ENCODE assay signal across 8 cellular contexts in genomic region chr11:94973099-94973968, GRCh38. TPM values are rescaled to one million over a fixed set of nuclear protein-coding genes. Genes with fewer than 3 reads are reported as not detected.
DNase-seq lines count a peak whose midpoint lies in the region; ATAC-seq and TF ChIP-seq lines count a peak whose summit lies in the region.

TSS of gene CWC15 (minus strand) at chr11:94973556. CDS start at chr11:94972185, 1,371 bp downstream.
TSS of gene KDM4D (plus strand) at chr11:94973709. CDS start at chr11:94997373, 23,664 bp downstream.

- no peaks in the 10 kb centered on the region for H3K9me3 Mint-ChIP-seq in GM23338
- H3K9me3 Mint-ChIP-seq in naive B cell: peaks cover 0 to 4% (median 0%) of the 10 kb centered on the region in 7 donors
- peaks cover 4% of the 10 kb centered on the region for H3K9me3 Mint-ChIP-seq in stimulated activated effector memory CD8-positive, alpha-beta T cell treated with anti-CD3 and anti-CD28 coated beads, Interleukin-12 subunit alpha, Interleukin-12 subunit beta, amount 100 ng/mL, for 72 hours

- peak within 1 kb of the TSS; percentile 87 for H3K27ac ChIP-seq in GM23338 (ENCODE audit: low read depth)
- H3K27ac ChIP-seq in fibroblast of lung (ENCODE audit: insufficient read depth, low read length): peak within 1 kb of the TSS; percentile 87

- DNase-seq in Daoy (ENCODE audit: low read depth): peak; percentile 94
- DNase-seq in GM23338 (ENCODE audit: low spot score): peak; percentile 97
- DNase-seq in Kasumi-1 (lab: John Stamatoyannopoulos, UW): peak; percentile 91 to 96
- DNase-seq in RKO (ENCODE audit: low spot score): peak; percentile 95
- peak; percentile 85 to 88 for DNase-seq in activated T-helper 1 cell treated with anti-CD3 and anti-CD28 coated beads, Interleukin-2, amount 50 U/mL, for 16 hours (ENCODE audit: low read depth in 1 of 2, low spot score in 1 of 2)
- DNase-seq in fibroblast of lung (ENCODE audit: low read depth in 2 of 2): peak; percentile 91 to 93
- peak; percentile 91 for DNase-seq in naive B cell
- peak; percentile 83 to 94 for DNase-seq in stimulated activated effector memory CD8-positive, alpha-beta T cell treated with anti-CD3 and anti-CD28 coated beads, Interleukin-12 subunit alpha, Interleukin-12 subunit beta, amount 100 ng/mL, for 72 hours (ENCODE audit: low spot score in 2 of 2)

- H3K4me1 ChIP-seq in GM23338 (ENCODE audit: insufficient read depth) (no peaks in the 10 kb centered on the region), fibroblast of lung (ENCODE audit: control insufficient read depth, extremely low read depth, insufficient read depth, low read length) (peaks cover 4% of the 10 kb centered on the region)

- H3K79me2 ChIP-seq in GM23338 (replicated peaks; ENCODE audit: insufficient read depth): peaks cover 14% of the 10 kb centered on the region
- H3K79me2 ChIP-seq in fibroblast of lung (ENCODE audit: control insufficient read depth, insufficient read depth, low read length): peaks cover 18% of the 10 kb centered on the region

- H3K27ac Mint-ChIP-seq in GM23338 (peak within 1 kb of the TSS; percentile 94), naive B cell (peak within 1 kb of the TSS; percentile 94 to 98 (median 96))
- peak within 1 kb of the TSS; percentile 90 for H3K27ac Mint-ChIP-seq in stimulated activated effector memory CD8-positive, alpha-beta T cell treated with anti-CD3 and anti-CD28 coated beads, Interleukin-12 subunit alpha, Interleukin-12 subunit beta, amount 100 ng/mL, for 72 hours

- H2AFZ ChIP-seq in GM23338 (peak within 1 kb of the TSS; percentile 90; the same call in 1 of the 2 replicates), fibroblast of lung (ENCODE audit: low read length) (peak within 1 kb of the TSS; percentile 96)

- H3F3A ChIP-seq in GM23338 (replicated peaks; ENCODE audit: low read depth): no peaks in the 10 kb centered on the region; the same call in 1 of the 2 replicates

- H3K4me2 ChIP-seq in GM23338: peak within 1 kb of the TSS; percentile 79
- H3K4me2 ChIP-seq in fibroblast of lung (ENCODE audit: extremely low read depth, insufficient read depth, low read length): peak within 1 kb of the TSS; percentile 86

- ATAC-seq in GM23338 (peak; percentile 99), naive B cell (ENCODE audit: low read depth in 2 of 2) (peak; percentile 97 to 98)
- ATAC-seq in stimulated activated effector memory CD8-positive, alpha-beta T cell treated with anti-CD3 and anti-CD28 coated beads, Interleukin-12 subunit alpha, Interleukin-12 subunit beta, amount 100 ng/mL, for 72 hours: peak; percentile 100

- H4K20me1 ChIP-seq in GM23338 (replicated peaks; ENCODE audit: insufficient read depth) (no peaks in the 10 kb centered on the region), fibroblast of lung (ENCODE audit: control insufficient read depth, extremely low read depth, insufficient read depth, low read length) (no peaks in the 10 kb centered on the region)

- H3K27me3 ChIP-seq in GM23338 (ENCODE audit: insufficient read depth): no peaks in the 10 kb centered on the region
- no peaks in the 10 kb centered on the region for H3K27me3 ChIP-seq in fibroblast of lung (ENCODE audit: control insufficient read depth, insufficient read depth, low read length)

- H3K36me3 Mint-ChIP-seq in GM23338 (ENCODE audit: low read depth): peaks cover 31% of the 10 kb centered on the region; the same call in 2 of the 3 replicates
- peaks cover 19 to 26% of the 10 kb centered on the region in 2 donors for H3K36me3 Mint-ChIP-seq in naive B cell
- H3K36me3 Mint-ChIP-seq in stimulated activated effector memory CD8-positive, alpha-beta T cell treated with anti-CD3 and anti-CD28 coated beads, Interleukin-12 subunit alpha, Interleukin-12 subunit beta, amount 100 ng/mL, for 72 hours: peaks cover 46% of the 10 kb centered on the region

- H3K4me1 Mint-ChIP-seq in GM23338: no peaks in the 10 kb centered on the region
- H3K4me1 Mint-ChIP-seq in naive B cell: peaks cover 17 to 23% (median 19%) of the 10 kb centered on the region in 3 donors
- H3K4me1 Mint-ChIP-seq in stimulated activated effector memory CD8-positive, alpha-beta T cell treated with anti-CD3 and anti-CD28 coated beads, Interleukin-12 subunit alpha, Interleukin-12 subunit beta, amount 100 ng/mL, for 72 hours: peaks cover 12% of the 10 kb centered on the region

- TF ChIP-seq CTCF in GM23338 (conservative IDR thresholded peaks at IDR 0.05; ENCODE audit: low read depth in 2 of 2): no peak
- no peak for TF ChIP-seq CTCF in fibroblast of lung (conservative IDR thresholded peaks at IDR 0.05 in 1 of 2, IDR thresholded peaks at IDR 0.05 in 1 of 2; ENCODE audit: low read depth in 1 of 2, low read length in 2 of 2)

- H3K4me3 Mint-ChIP-seq in GM23338: peak within 1 kb of the TSS; percentile 95
- peak within 1 kb of the TSS; percentile 93 to 100 (median 98) for H3K4me3 Mint-ChIP-seq in naive B cell
- H3K4me3 Mint-ChIP-seq in stimulated activated effector memory CD8-positive, alpha-beta T cell treated with anti-CD3 and anti-CD28 coated beads, Interleukin-12 subunit alpha, Interleukin-12 subunit beta, amount 100 ng/mL, for 72 hours: peak within 1 kb of the TSS; percentile 82

- H3K27me3 Mint-ChIP-seq in GM23338 (ENCODE audit: insufficient read depth, low read depth, poor library complexity) (peaks cover 2% of the 10 kb centered on the region), naive B cell (peaks cover 0 to 9% (median 0%) of the 10 kb centered on the region in 3 donors)

- H3K36me3 ChIP-seq in GM23338 (ENCODE audit: insufficient read depth) (peaks cover 30% of the 10 kb centered on the region), fibroblast of lung (ENCODE audit: control insufficient read depth, insufficient read depth, low read length) (peaks cover 4% of the 10 kb centered on the region)

- peak within 1 kb of the TSS; percentile 92 for H3K9ac ChIP-seq in fibroblast of lung (ENCODE audit: insufficient read depth, low read length)

- H3K4me3 ChIP-seq in GM23338 (peak within 1 kb of the TSS; percentile 74), fibroblast of lung (replicated peaks in 1 of 4; ENCODE audit: control extremely low read depth in 1 of 4, insufficient read depth in 1 of 4, low read depth in 3 of 4, low read length in 4 of 4) (peak within 1 kb of the TSS; percentile 78 to 92 (median 83))

- H3K9me3 ChIP-seq in fibroblast of lung (ENCODE audit: control insufficient read depth, insufficient read depth, low read depth, low read length): no peaks in the 10 kb centered on the region

- no peaks in the 10 kb centered on the region for H3K9me2 ChIP-seq in GM23338 (ENCODE audit: insufficient read depth)

TF ChIP-seq in GM23338, 12 proteins besides CTCF, POLR2A, EP300 and RAD21 (continues in another document):
- TF ChIP-seq ZNF331 (CRISPR knock-in tag; IDR thresholded peaks at IDR 0.05; ENCODE audit: low read depth) (no peak), STAT1 (IDR thresholded peaks at IDR 0.05; ENCODE audit: unreplicated experiment) (no peak), EZH2 (IDR thresholded peaks at IDR 0.05; ENCODE audit: low read depth, unreplicated experiment) (no peak), JUNB (IDR thresholded peaks at IDR 0.05; ENCODE audit: unreplicated experiment) (no peak), POLR2AphosphoS5 (IDR thresholded peaks at IDR 0.05; ENCODE audit: low read depth) (peak; percentile 92), ZNF114 (CRISPR knock-in tag; IDR thresholded peaks at IDR 0.05) (no peak), NANOG (IDR thresholded peaks at IDR 0.05; ENCODE audit: borderline replicate concordance) (no peak), EZH2phosphoT487 (IDR thresholded peaks at IDR 0.05; ENCODE audit: unreplicated experiment) (no peak), CREB1 (CRISPR knock-in tag; IDR thresholded peaks at IDR 0.05; ENCODE audit: low read depth) (peak; percentile 71)
- TF ChIP-seq, protein P1, sequence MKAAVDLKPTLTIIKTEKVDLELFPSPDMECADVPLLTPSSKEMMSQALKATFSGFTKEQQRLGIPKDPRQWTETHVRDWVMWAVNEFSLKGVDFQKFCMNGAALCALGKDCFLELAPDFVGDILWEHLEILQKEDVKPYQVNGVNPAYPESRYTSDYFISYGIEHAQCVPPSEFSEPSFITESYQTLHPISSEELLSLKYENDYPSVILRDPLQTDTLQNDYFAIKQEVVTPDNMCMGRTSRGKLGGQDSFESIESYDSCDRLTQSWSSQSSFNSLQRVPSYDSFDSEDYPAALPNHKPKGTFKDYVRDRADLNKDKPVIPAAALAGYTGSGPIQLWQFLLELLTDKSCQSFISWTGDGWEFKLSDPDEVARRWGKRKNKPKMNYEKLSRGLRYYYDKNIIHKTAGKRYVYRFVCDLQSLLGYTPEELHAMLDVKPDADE (IDR thresholded peaks at IDR 0.05): peak; percentile 82

RNA-seq across cellular contexts. Expression of gene CWC15, which starts in this region (rescaled TPM):
- 58.9 and 83.9 TPM in 2 replicates for total RNA-seq in Daoy (2014; rRNA removed; shearing (Covaris generic))
- total RNA-seq in GM23338 (2014; rRNA removed; shearing (Covaris generic)): 28.2 and 31.9 TPM in 2 replicates
- polyA plus RNA-seq in GM23338 (2016; fragmentation: Nextera tagmentation; extraction: Ambion mirVana) (168 and 177 TPM in 2 replicates), fibroblast of lung (51.4 and 54.0 TPM in 2 replicates), naive B cell (ENCODE audit: low read depth in 6 of 6) (10 to 100 TPM; 42.0 to 68.2 (median 56.8) TPM)
- total RNA-seq in fibroblast of lung: 42.1 TPM in 2 replicates
- polyA plus RNA-seq in fibroblast of lung (2012): 75.4 and 77.8 TPM in 2 replicates
- polyA minus RNA-seq in fibroblast of lung (ENCODE audit: low replicate concordance): 2.6 and 2.9 TPM in 2 replicates

RNA-seq across cellular contexts. Expression of gene KDM4D, which starts in this region (rescaled TPM):
- 3.4 and 4.4 TPM in 2 replicates for total RNA-seq in Daoy (2014; rRNA removed; shearing (Covaris generic))
- total RNA-seq in GM23338 (2014; rRNA removed; shearing (Covaris generic)): 0.94 and 2.6 TPM in 2 replicates
- polyA plus RNA-seq in GM23338 (2016; fragmentation: Nextera tagmentation; extraction: Ambion mirVana): 0.65 and 1.4 TPM in 2 replicates
- total RNA-seq in fibroblast of lung: 0.50 and 0.51 TPM in 2 replicates
- 0.94 and 1.4 TPM in 2 replicates for polyA plus RNA-seq in fibroblast of lung
- 0.58 and 0.91 TPM in 2 replicates for polyA plus RNA-seq in fibroblast of lung (2012)
- 0.86 and 1.3 TPM in 2 replicates for polyA minus RNA-seq in fibroblast of lung (ENCODE audit: low replicate concordance)
- polyA plus RNA-seq in naive B cell (ENCODE audit: low read depth in 6 of 6): 1 to 10 TPM in 4 of 6 donors, under 1 TPM in 2; 0.24 to 3.8 (median 1.4) TPM

Comparison
In these comparisons a context has a peak if more than half of its experiments do, and no peak if none do; other contexts are left out.
1. Peak in every context shown above with its lines: DNase-seq, ATAC-seq, H3K4me3 ChIP-seq and H3K27ac ChIP-seq.